1 cellular context compared by ENCODE assay signal in genomic region chr5:141604318-141604717, GRCh38.
TF ChIP-seq lines count a peak whose summit lies in the region.

No MANE protein-coding gene starts in this region.

TF ChIP-seq in IMR-90, 13 proteins besides CTCF, POLR2A, EP300 and RAD21:
- peak; percentile 97 for TF ChIP-seq CEBPB (IDR thresholded peaks at IDR 0.05; ENCODE audit: low read depth, low read length)
- TF ChIP-seq BHLHE40 (IDR thresholded peaks at IDR 0.05; ENCODE audit: low read depth, low read length), result peak; percentile 17; the same call in 1 of the 2 replicates
- TF ChIP-seq MAZ (IDR thresholded peaks at IDR 0.05; ENCODE audit: borderline replicate concordance, low read depth, low read length), result 0 out of 2 replicates have a peak, but pooled peaks have one; percentile 29
- TF ChIP-seq RFX5 (IDR thresholded peaks at IDR 0.05; ENCODE audit: low read depth, low read length), result no peak
- no peak for TF ChIP-seq CHD1 (IDR thresholded peaks at IDR 0.05; ENCODE audit: low read depth, low read length)
- TF ChIP-seq FOS (IDR thresholded peaks at IDR 0.05; ENCODE audit: low read depth, low read length), result 0 out of 2 replicates have a peak, but pooled peaks have one; percentile 17
- peak; percentile 30 for TF ChIP-seq RCOR1 (IDR thresholded peaks at IDR 0.05; ENCODE audit: insufficient replicate concordance, low read length)
- peak; percentile 84 for TF ChIP-seq MXI1 (IDR thresholded peaks at IDR 0.05; ENCODE audit: borderline replicate concordance, low read depth, low read length)
